ENCODE assay signal across 23 cellular contexts in the genomic region with DNA sequence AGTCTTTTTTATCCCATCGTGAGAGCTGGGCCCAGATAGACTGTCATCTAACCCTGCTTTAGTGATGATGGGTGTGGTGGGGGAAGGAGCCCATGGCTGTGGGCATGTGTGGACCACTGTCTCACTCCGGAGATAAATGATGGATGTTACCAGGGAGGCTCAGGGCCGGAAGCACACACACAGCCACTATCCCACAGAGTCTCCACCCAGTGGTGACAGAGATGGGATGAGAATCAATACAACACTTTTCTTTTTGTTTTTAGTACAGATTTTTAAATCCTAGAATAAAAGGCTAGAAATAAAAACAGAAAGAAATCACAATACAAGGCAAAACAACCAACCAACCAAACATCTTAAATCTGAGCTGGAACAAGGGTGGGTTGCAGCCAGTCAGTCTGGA.
A peak's percentile ranks its signal among the peaks of the same experiment; 100 is the strongest.
DNase-seq lines count a peak whose midpoint lies in the region; FAIRE-seq and TF ChIP-seq lines count a peak whose summit lies in the region.
"Had no signal": no experiment of that assay in that cellular context is flagged by ENCODE, and none has a peak within 500 bp of the region (broad histone marks: within the 10 kb centered on the region; RNA-seq: fewer than 3 reads in every experiment).

No MANE protein-coding gene starts in this region.

- no peaks in the 10 kb centered on the region for H3K9me3 Mint-ChIP-seq in glutamatergic neuron (ENCODE audit: unreplicated experiment)

- H3K14ac ChIP-seq in H1 (ENCODE audit: insufficient read length) = no peak overlapping the region

- H4K91ac ChIP-seq in H1 (replicated peaks; ENCODE audit: insufficient read length, low read length) = no peak overlapping the region

- TF ChIP-seq EP300 in H1 (IDR thresholded peaks at IDR 0.05; ENCODE audit: borderline replicate concordance in 1 of 2, low read depth in 2 of 2, low read length in 2 of 2) = no peak

- no peaks in the 10 kb centered on the region for H3K27me3 ChIP-seq in H1 (replicated peaks in 1 of 4; ENCODE audit: control insufficient read depth in 3 of 4, extremely low read depth in 1 of 4, insufficient read depth in 3 of 4, low read length in 3 of 4)

- H3K4me3 ChIP-seq in H1 (ENCODE audit: extremely low read depth in 1 of 4, insufficient read depth in 2 of 4, low read depth in 3 of 4, low read length in 4 of 4) = no peak overlapping the region
- H3K4me3 ChIP-seq: GM23338 had no signal

- H2BK15ac ChIP-seq in H1 (ENCODE audit: low read length) = no peak overlapping the region

- peaks cover 0 to 6% (median 3%) of the 10 kb centered on the region in 4 experiments; a peak in 4 of 7 replicates for H3K4me1 ChIP-seq in H1 (replicated peaks in 1 of 4; ENCODE audit: control insufficient read depth in 3 of 4, insufficient read depth in 4 of 4, low read length in 3 of 4)
- H3K4me1 ChIP-seq: Caco-2 had no signal

- no peak overlapping the region for H4K8ac ChIP-seq in H1 (ENCODE audit: extremely low read depth, insufficient read depth, low read length)

- intact Hi-C loops in cardiac septum (cut with DNase I) = loop anchor here (5.0 kb wide), 1 partner anchor 403 kb away; no protein-coding TSS in a partner anchor

- no peak overlapping the region for H3K23ac ChIP-seq in H1 (ENCODE audit: insufficient read length)

- no peak overlapping the region for H2AFZ ChIP-seq in H1 (ENCODE audit: low read length)
- H2AFZ ChIP-seq: GM23338 had no signal

- POLR2A ChIA-PET in H1 (lab: Charles Lee; ENCODE audit: partially characterized antibody) = no interaction called here

- peak; percentile 19 to 25; a peak in 3 of 4 replicates for TF ChIP-seq RAD21 in H1 (IDR thresholded peaks at IDR 0.05 in 1 of 2, conservative IDR thresholded peaks at IDR 0.05 in 1 of 2; ENCODE audit: low read depth in 2 of 2, low read length in 2 of 2)

- 0 out of 4 replicates have a peak, but pooled peaks cover 2% of the 10 kb centered on the region in 2 experiments for H3K9me3 ChIP-seq in H1 (ENCODE audit: insufficient read depth in 2 of 2, low read depth in 1 of 2, low read length in 1 of 2)
- H3K9me3 ChIP-seq: Caco-2 had no signal

- H3K79me1 ChIP-seq in H1 (ENCODE audit: low read depth, low read length) = no peaks in the 10 kb centered on the region

- H3K4me2 ChIP-seq in H1 (ENCODE audit: insufficient read depth in 1 of 2, low read depth in 2 of 2, low read length in 2 of 2) = no peak overlapping the region
- H3K4me2 ChIP-seq: GM23338 had no signal

- H4K20me1 ChIP-seq in H1 (replicated peaks in 1 of 2; ENCODE audit: control insufficient read depth in 1 of 2, insufficient read depth in 2 of 2, low read length in 2 of 2) = no peaks in the 10 kb centered on the region

- no peak overlapping the region for H2BK12ac ChIP-seq in H1 (ENCODE audit: low read depth, low read length)

- H3K4me1 Mint-ChIP-seq in glutamatergic neuron (ENCODE audit: low read depth, unreplicated experiment) = peaks cover 24% of the 10 kb centered on the region
- H3K4me1 Mint-ChIP-seq: IgD-negative memory B cell had no signal

- H3K4ac ChIP-seq in H1 (replicated peaks; ENCODE audit: insufficient read length, low read depth, low read length) = no peak overlapping the region

- no peak for FAIRE-seq in H1 (lab: Jason Lieb, UNC)
- FAIRE-seq: A204.1, D721Med, G401.6, GM12892, GM18507, HepG2 had no signal

- H3K9ac ChIP-seq in H1 (replicated peaks in 1 of 4; ENCODE audit: extremely low read depth in 1 of 4, low read depth in 3 of 4, low read length in 3 of 4) = no peak overlapping the region

- H2BK5ac ChIP-seq in H1 (ENCODE audit: low read depth, low read length) = no peak overlapping the region

- H3K4me3 Mint-ChIP-seq in glutamatergic neuron (ENCODE audit: unreplicated experiment) = no peak overlapping the region
- H3K4me3 Mint-ChIP-seq: CD4-positive, alpha-beta T cell; GM23338; HFFc6; IgD-negative memory B cell had no signal

- no peak overlapping the region for H3K18ac ChIP-seq in H1 (ENCODE audit: extremely low read depth, low read length)

- no peak overlapping the region for H2BK120ac ChIP-seq in H1 (replicated peaks; ENCODE audit: low read depth, low read length)

- no peaks in the 10 kb centered on the region for H3K36me3 Mint-ChIP-seq in glutamatergic neuron (ENCODE audit: unreplicated experiment)
- H3K36me3 Mint-ChIP-seq: IgD-negative memory B cell had no signal

- H3K79me2 ChIP-seq in H1 (ENCODE audit: control insufficient read depth in 1 of 2, insufficient read depth in 2 of 2, low read length in 2 of 2) = no peaks in the 10 kb centered on the region

- H3K36me3 ChIP-seq in H1 (ENCODE audit: control insufficient read depth in 2 of 4, insufficient read depth in 4 of 4, low read length in 3 of 4) = no peaks in the 10 kb centered on the region

- WGBS in H1 (ENCODE audit: extremely low coverage in 1 of 2, insufficient coverage in 1 of 2, insufficient read length in 1 of 2, insufficient replicate concordance in 2 of 2, low coverage in 1 of 2, low lambda C conversion rate in 2 of 2, missing lambda C conversion rate in 1 of 2), 2 experiments = 90% methylated on average over 3 of the region's 3 CpGs; no CpG with 5 or more reads in 1 of the 2 experiments

- H3K27ac Mint-ChIP-seq in glutamatergic neuron (ENCODE audit: unreplicated experiment) = peak overlapping the region; percentile 40
- H3K27ac Mint-ChIP-seq: CD4-positive, alpha-beta T cell; GM23338; HFFc6; IgD-negative memory B cell had no signal

- no peak overlapping the region for H2BK20ac ChIP-seq in H1 (ENCODE audit: low read length)

- no peak overlapping the region; the same call in 1 of the 2 replicates for H2AK5ac ChIP-seq in H1 (ENCODE audit: low read depth, low read length)

- DNase-seq in H1 (ENCODE audit: low read depth in 1 of 2, low spot score in 2 of 2) = no peak
- no peak for DNase-seq in glutamatergic neuron
- no peak for DNase-seq in SW480 (ENCODE audit: low spot score)
- no peak for DNase-seq in NCI-H146 treated with DMSO at 0.1 percent for 48 hours (lab: John Stamatoyannopoulos, UW; ENCODE audit: unreplicated experiment)
- DNase-seq in cardiac septum (ENCODE audit: low spot score) = no peak
- no peak for DNase-seq in A172 (ENCODE audit: low spot score)
- DNase-seq: ACHN; AML-193; Caco-2; CD4-positive, alpha-beta T cell; H7; HFFc6 had no signal

- peaks cover 3% of the 10 kb centered on the region for H3K27me3 Mint-ChIP-seq in glutamatergic neuron (ENCODE audit: unreplicated experiment)
- H3K27me3 Mint-ChIP-seq: CD4-positive, alpha-beta T cell; IgD-negative memory B cell had no signal

- no peaks in the 10 kb centered on the region; the same call in 1 of the 2 replicates for H3K23me2 ChIP-seq in H1 (ENCODE audit: low read depth, low read length)

- TF ChIP-seq CTCF in VCaP (conservative IDR thresholded peaks at IDR 0.05) (0 out of 2 replicates have a peak, but pooled peaks have one; percentile 5), H1 (IDR thresholded peaks at IDR 0.05; ENCODE audit: control extremely low read depth in 1 of 3, insufficient read depth in 1 of 3, low read depth in 1 of 3, low read length in 3 of 3) (no peak), glutamatergic neuron (IDR thresholded peaks at IDR 0.05; ENCODE audit: partially characterized antibody, unreplicated experiment) (no peak)

- no peak overlapping the region for H3K56ac ChIP-seq in H1 (replicated peaks; ENCODE audit: insufficient read length, low read depth, low read length)

- CTCF ChIA-PET in H1 (lab: Charles Lee; ENCODE audit: partially characterized antibody) = interaction anchor here (0.6 to 1.9 kb wide), 5 partner anchors 9 to 1502 kb away, joined by 3 to 5 read pairs (median 3); no protein-coding TSS in a partner anchor

- no peak overlapping the region for H4K5ac ChIP-seq in H1 (ENCODE audit: insufficient read length, low read depth, low read length)

- TF ChIP-seq POLR2A in H1 (IDR thresholded peaks at IDR 0.05; ENCODE audit: control extremely low read depth in 1 of 2, low read depth in 2 of 2, low read length in 2 of 2) = no peak

- no peak overlapping the region for H3K27ac ChIP-seq in VCaP
- no peak overlapping the region for H3K27ac ChIP-seq in H1 (ENCODE audit: low read depth, low read length)
- H3K27ac ChIP-seq: C4-2B, HL-60 had no signal

TF ChIP-seq in H1, 55 proteins besides CTCF, POLR2A, EP300 and RAD21:
- TF ChIP-seq FOSL1 (IDR thresholded peaks at IDR 0.05; ENCODE audit: insufficient read depth, low read depth, low read length) = no peak
- TF ChIP-seq SUZ12 (IDR thresholded peaks at IDR 0.05; ENCODE audit: low read length) = no peak
- no peak for TF ChIP-seq ATF2 (IDR thresholded peaks at IDR 0.05; ENCODE audit: low read length)
- no peak for TF ChIP-seq HDAC2 (IDR thresholded peaks at IDR 0.05; ENCODE audit: borderline replicate concordance in 1 of 2, low read depth in 2 of 2, low read length in 2 of 2)
- no peak for TF ChIP-seq RBBP5 (IDR thresholded peaks at IDR 0.05; ENCODE audit: borderline replicate concordance, low read depth, low read length)
- TF ChIP-seq MAX (IDR thresholded peaks at IDR 0.05) = no peak
- no peak for TF ChIP-seq TEAD4 (IDR thresholded peaks at IDR 0.05; ENCODE audit: low read depth, low read length)
- no peak for TF ChIP-seq NRF1 (IDR thresholded peaks at IDR 0.05; ENCODE audit: low read depth, low read length)
- TF ChIP-seq RFX5 (IDR thresholded peaks at IDR 0.05; ENCODE audit: borderline replicate concordance, low read depth, low read length) = no peak
- TF ChIP-seq ATF3 (IDR thresholded peaks at IDR 0.05; ENCODE audit: insufficient read depth, low read depth, low read length) = no peak
- TF ChIP-seq CBX5 (IDR thresholded peaks at IDR 0.05; ENCODE audit: low read depth, low read length) = no peak
- TF ChIP-seq CHD2 (IDR thresholded peaks at IDR 0.05; ENCODE audit: low read length) = no peak
